ENCODE assay signal across 8 cellular contexts in genomic region chr12:116135209-116135930, GRCh38.
A peak's percentile ranks its signal among the peaks of the same experiment; 100 is the strongest.
DNase-seq lines count a peak whose midpoint lies in the region; ATAC-seq, FAIRE-seq and TF ChIP-seq lines count a peak whose summit lies in the region.

No MANE protein-coding gene starts in this region.

- no peak overlapping the region for H3K4me3 Mint-ChIP-seq in activated CD8-positive, alpha-beta T cell treated with anti-CD3 and anti-CD28 coated beads, Interleukin-2, amount 10 ng/mL, durations not matched to agents 7 days and 5 days

- no CpG with 5 or more reads among the region's 3 CpGs for WGBS in IMR-90 (ENCODE audit: extremely low coverage in 2 of 2, insufficient read length in 1 of 2), 2 experiments

- peak overlapping the region; percentile 76; the same call in 2 of the 3 replicates for H2BK15ac ChIP-seq in IMR-90 (ENCODE audit: low read depth, low read length)

- no peaks in the 10 kb centered on the region for H3K9me3 Mint-ChIP-seq in activated CD8-positive, alpha-beta T cell treated with anti-CD3 and anti-CD28 coated beads, Interleukin-2, amount 10 ng/mL, durations not matched to agents 7 days and 5 days (ENCODE audit: insufficient read depth)

- CTCF ChIA-PET in IMR-90 (lab: Yijun Ruan, JAX) (interaction anchor here (0.6 kb wide), 2 partner anchors 16 to 247 kb away, joined by 3 to 4 read pairs; no protein-coding TSS in a partner anchor), GM10248 (lab: Yijun Ruan, JAX) (interaction anchor here (0.9 to 3.3 kb wide), 7 partner anchors 7 to 132 kb away, joined by 3 to 18 read pairs (median 3); no protein-coding TSS in a partner anchor)
- CTCF ChIA-PET in activated CD8-positive, alpha-beta T cell treated with anti-CD3 and anti-CD28 coated beads, Interleukin-2, amount 10 ng/mL, durations not matched to agents 7 days and 5 days (lab: Charles Lee): interaction anchor here (0.7 to 3.0 kb wide), 9 partner anchors 8 to 101 kb away, joined by 3 to 14 read pairs (median 4); no protein-coding TSS in a partner anchor

- H3K4ac ChIP-seq in IMR-90 (ENCODE audit: low read depth, low read length): peak overlapping the region; percentile 12; the same call in 1 of the 2 replicates

- H3K9me3 ChIP-seq in IMR-90 (ENCODE audit: control insufficient read depth, insufficient read depth, low read length): no peaks in the 10 kb centered on the region
- no peaks in the 10 kb centered on the region for H3K9me3 ChIP-seq in kidney (ENCODE audit: control insufficient read depth in 1 of 2, low read length in 2 of 2)

- peaks cover 26 to 73% of the 10 kb centered on the region in 2 experiments for H3K79me1 ChIP-seq in IMR-90 (ENCODE audit: low read depth in 1 of 2, low read length in 2 of 2)

- H4K20me1 ChIP-seq in IMR-90 (ENCODE audit: insufficient read depth, low read length): peaks cover 75% of the 10 kb centered on the region

- peak overlapping the region; percentile 22 for H3K27ac Mint-ChIP-seq in activated CD8-positive, alpha-beta T cell treated with anti-CD3 and anti-CD28 coated beads, Interleukin-2, amount 10 ng/mL, durations not matched to agents 7 days and 5 days

- H2AK9ac ChIP-seq in IMR-90 (replicated peaks; ENCODE audit: low read depth, low read length, poor library complexity): no peak overlapping the region

- H3K9me1 ChIP-seq in IMR-90 (ENCODE audit: insufficient read depth, low read length): peaks cover 18% of the 10 kb centered on the region

- H3K36me3 Mint-ChIP-seq in activated CD8-positive, alpha-beta T cell treated with anti-CD3 and anti-CD28 coated beads, Interleukin-2, amount 10 ng/mL, durations not matched to agents 7 days and 5 days (ENCODE audit: low read depth): no peaks in the 10 kb centered on the region

- H3K4me3 ChIP-seq in IMR-90 (ENCODE audit: insufficient read depth, low read depth, low read length): no peak overlapping the region
- no peak overlapping the region for H3K4me3 ChIP-seq in kidney (ENCODE audit: low read length in 2 of 2)

- POLR2A ChIA-PET in IMR-90 (lab: Charles Lee; ENCODE audit: unreplicated experiment) (no interaction called here), GM10248 (lab: Yijun Ruan, JAX) (no interaction called here)
- POLR2A ChIA-PET in activated CD8-positive, alpha-beta T cell treated with anti-CD3 and anti-CD28 coated beads, Interleukin-2, amount 10 ng/mL, durations not matched to agents 7 days and 5 days (lab: Charles Lee): interaction anchor here (0.7 kb wide), 1 partner anchor 67 kb away, joined by 3 read pairs; no protein-coding TSS in a partner anchor

- peak overlapping the region; percentile 29; the same call in 1 of the 2 replicates for H3K23ac ChIP-seq in IMR-90 (ENCODE audit: low read depth, low read length)

- no peak for TF ChIP-seq RAD21 in IMR-90 (IDR thresholded peaks at IDR 0.05; ENCODE audit: low read length)

- FAIRE-seq in kidney (lab: Jason Lieb, UNC): no peak

- intact Hi-C loops in IMR-90 (cut with micrococcal nuclease) (no loop called here), kidney (cut with DNase I) (no loop called here)

- peak overlapping the region; percentile 33 for H3K14ac ChIP-seq in IMR-90 (replicated peaks; ENCODE audit: low read depth, low read length)

- in situ Hi-C loops in IMR-90 (cut with MboI; ENCODE audit: low sequenced_read_pairs): no loop called here

- peak overlapping the region; percentile 1 to 48; a peak in 3 of 4 replicates for H4K8ac ChIP-seq in IMR-90 (ENCODE audit: low read depth in 2 of 2, low read length in 2 of 2)

- peak overlapping the region; percentile 79 for H2BK120ac ChIP-seq in IMR-90 (ENCODE audit: low read depth, low read length)

- H3K4me1 ChIP-seq in IMR-90 (ENCODE audit: control insufficient read depth, insufficient read depth, low read length) (peaks cover 17% of the 10 kb centered on the region), kidney (ENCODE audit: control insufficient read depth in 1 of 2, insufficient read depth in 1 of 2, low read depth in 1 of 2, low read length in 2 of 2) (peaks cover 8 to 9% of the 10 kb centered on the region in 2 donors)

- peak; percentile 70 for ATAC-seq in IMR-90 (ENCODE audit: low read depth)
- no peak for ATAC-seq in activated CD8-positive, alpha-beta T cell treated with anti-CD3 and anti-CD28 coated beads, Interleukin-2, amount 10 ng/mL, durations not matched to agents 7 days and 5 days

- H3K4me1 Mint-ChIP-seq in activated CD8-positive, alpha-beta T cell treated with anti-CD3 and anti-CD28 coated beads, Interleukin-2, amount 10 ng/mL, durations not matched to agents 7 days and 5 days (ENCODE audit: low read depth): peaks cover 60% of the 10 kb centered on the region

- H2AFZ ChIP-seq in IMR-90 (replicated peaks; ENCODE audit: low read length, poor library complexity): no peak overlapping the region

- dilution Hi-C loops in IMR-90 (cut with HindIII; ENCODE audit: low sequenced_read_pairs, unreplicated experiment): no loop called here

- no peak for TF ChIP-seq POLR2A in IMR-90 (IDR thresholded peaks at IDR 0.05; ENCODE audit: low read depth, low read length)

- H4K91ac ChIP-seq in IMR-90 (ENCODE audit: insufficient read depth, low read depth, low read length): peak overlapping the region; percentile 74

- H2BK5ac ChIP-seq in IMR-90 (ENCODE audit: low read depth, low read length, poor library complexity, severe bottlenecking): peak overlapping the region; percentile 75

- BruUV-seq in IMR-90 (replicated peaks; lab: Mats Ljungman, UMichigan): no TSS peak

- TF ChIP-seq CTCF in IMR-90 (conservative IDR thresholded peaks at IDR 0.05; ENCODE audit: low read depth, low read length) (no peak), GM10248 (IDR thresholded peaks at IDR 0.05; ENCODE audit: control extremely low read depth, extremely low read depth, low read depth, missing control alignments) (no peak), kidney (IDR thresholded peaks at IDR 0.05; ENCODE audit: borderline replicate concordance, extremely low read depth, insufficient read depth) (no peak)

- no peak overlapping the region for H3K9ac ChIP-seq in IMR-90 (ENCODE audit: low read depth, low read length)
- no peak overlapping the region for H3K9ac ChIP-seq in kidney (ENCODE audit: low read length in 2 of 2)

- peak overlapping the region; percentile 84; the same call in 1 of the 2 replicates for H2AK5ac ChIP-seq in IMR-90 (ENCODE audit: low read depth, low read length)

- DNase-seq in COLO829 (ENCODE audit: low spot score) (peak; percentile 67), IMR-90 (peak; percentile 83), kidney glomerular epithelial cell (lab: John Stamatoyannopoulos, UW) (peak; percentile 68), NCI-H526 treated with DMSO at 0.1 percent for 48 hours (lab: John Stamatoyannopoulos, UW) (no peak), GM10248 (ENCODE audit: extremely low spot score) (no peak), kidney (no peak)
- DNase-seq in activated CD8-positive, alpha-beta T cell treated with anti-CD3 and anti-CD28 coated beads, Interleukin-2, amount 10 ng/mL, durations not matched to agents 7 days and 5 days: no peak
- DNase-seq in activated CD4-positive, alpha-beta T cell treated with anti-CD3 and anti-CD28 coated beads for 1 hour: no peak

- H3K27ac ChIP-seq in IMR-90 (ENCODE audit: insufficient read depth, low read length) (peak overlapping the region; percentile 1; the same call in 1 of the 2 replicates), kidney (ENCODE audit: low read depth in 2 of 2, low read length in 2 of 2) (no peak overlapping the region)

- H2BK20ac ChIP-seq in IMR-90 (ENCODE audit: low read depth, low read length): peak overlapping the region; percentile 68; the same call in 1 of the 2 replicates

- peak overlapping the region; percentile 22; the same call in 1 of the 2 replicates for H3K4me2 ChIP-seq in IMR-90 (ENCODE audit: low read depth, low read length)

- H3K27me3 ChIP-seq in IMR-90 (ENCODE audit: control insufficient read depth, insufficient read depth, low read length): no peaks in the 10 kb centered on the region

- no peak overlapping the region for H3K56ac ChIP-seq in IMR-90 (ENCODE audit: extremely low read depth, insufficient read depth, low read length)

- no peak overlapping the region for H4K5ac ChIP-seq in IMR-90 (ENCODE audit: low read depth, low read length)

- H3K36me3 ChIP-seq in IMR-90 (ENCODE audit: control insufficient read depth, insufficient read depth, low read length) (no peaks in the 10 kb centered on the region), kidney (ENCODE audit: control insufficient read depth in 1 of 2, insufficient read depth in 2 of 2, low read length in 2 of 2) (no peaks in the 10 kb centered on the region)

- peak overlapping the region; percentile 42; the same call in 1 of the 2 replicates for H3K18ac ChIP-seq in IMR-90 (ENCODE audit: low read depth, low read length)

- H3K27me3 Mint-ChIP-seq in activated CD8-positive, alpha-beta T cell treated with anti-CD3 and anti-CD28 coated beads, Interleukin-2, amount 10 ng/mL, durations not matched to agents 7 days and 5 days (ENCODE audit: low read depth): no peaks in the 10 kb centered on the region

TF ChIP-seq in IMR-90, 13 proteins besides CTCF, POLR2A, EP300 and RAD21:
- TF ChIP-seq CHD1 (IDR thresholded peaks at IDR 0.05; ENCODE audit: low read depth, low read length): no peak
- no peak for TF ChIP-seq RCOR1 (IDR thresholded peaks at IDR 0.05; ENCODE audit: insufficient replicate concordance, low read length)
- TF ChIP-seq ELK1 (IDR thresholded peaks at IDR 0.05; ENCODE audit: borderline replicate concordance, low read depth, low read length): no peak
- no peak for TF ChIP-seq MAFK (IDR thresholded peaks at IDR 0.05; ENCODE audit: low read depth, low read length)
- TF ChIP-seq RFX5 (IDR thresholded peaks at IDR 0.05; ENCODE audit: low read depth, low read length): no peak
- no peak for TF ChIP-seq MAZ (IDR thresholded peaks at IDR 0.05; ENCODE audit: borderline replicate concordance, low read depth, low read length)
- no peak for TF ChIP-seq CEBPB (IDR thresholded peaks at IDR 0.05; ENCODE audit: low read depth, low read length)

Comparison
In these comparisons a context has a peak if more than half of its experiments do, and no peak if none do; other contexts are left out.
1. DNase-seq: peak in COLO829 (single experiment), IMR-90 (single experiment) and kidney glomerular epithelial cell (single experiment); none in activated CD8-positive, alpha-beta T cell treated with anti-CD3 and anti-CD28 coated beads, Interleukin-2, amount 10 ng/mL, durations not matched to agents 7 days and 5 days (single experiment), NCI-H526 treated with DMSO at 0.1 percent for 48 hours (single experiment), GM10248 (single experiment), kidney (single experiment) and activated CD4-positive, alpha-beta T cell treated with anti-CD3 and anti-CD28 coated beads for 1 hour (single experiment).